ENCODE assay signal across 1 cellular context in the genomic region with DNA sequence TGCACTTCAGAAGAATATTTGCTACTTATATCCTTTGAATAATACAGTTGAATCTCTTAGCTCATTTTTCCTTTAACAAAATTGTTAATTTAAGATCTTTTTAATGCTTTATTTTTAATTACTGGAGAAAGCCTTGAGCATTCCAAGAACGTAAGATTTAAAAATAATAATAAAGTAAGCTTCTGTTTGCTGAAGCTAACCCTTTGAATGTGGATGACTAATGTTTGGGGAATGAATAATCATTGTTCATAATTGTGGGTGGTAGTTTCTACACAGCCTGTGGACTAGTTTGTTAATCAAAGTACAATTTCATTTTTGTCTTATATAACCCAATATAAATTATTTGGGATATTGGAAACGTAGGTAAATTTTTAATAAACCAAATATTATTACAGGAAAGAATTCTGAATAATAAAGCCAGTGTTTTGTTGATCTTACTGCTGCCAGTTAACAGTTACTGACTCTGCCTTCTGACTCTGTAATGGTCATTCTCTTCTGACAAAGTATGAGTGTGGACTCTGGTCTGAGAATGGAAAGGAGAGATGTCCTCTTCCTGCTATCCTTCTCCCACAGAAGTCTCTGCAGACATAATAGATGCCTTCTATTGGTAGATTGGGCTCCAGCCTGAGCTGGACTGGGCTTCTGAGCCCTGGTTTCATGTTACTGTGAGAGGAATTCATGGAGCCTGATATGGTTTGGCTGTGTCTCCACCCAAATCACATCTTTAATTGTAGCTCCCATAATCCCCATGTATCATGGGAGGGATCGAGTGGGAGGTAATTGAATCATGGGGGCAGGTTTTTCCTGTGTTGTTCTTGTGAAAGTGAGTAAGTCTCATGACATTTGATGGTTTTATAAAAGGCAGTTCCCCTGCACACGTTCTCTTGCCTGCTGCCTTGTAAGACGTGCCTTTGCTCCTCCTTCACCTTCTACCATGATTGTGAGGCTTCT.
TF ChIP-seq lines count a peak whose summit lies in the region.

No MANE protein-coding gene starts in this region.

TF ChIP-seq in HepG2, 621 proteins besides CTCF, POLR2A, EP300 and RAD21 (continued from another document):
- TF ChIP-seq, protein P1, sequence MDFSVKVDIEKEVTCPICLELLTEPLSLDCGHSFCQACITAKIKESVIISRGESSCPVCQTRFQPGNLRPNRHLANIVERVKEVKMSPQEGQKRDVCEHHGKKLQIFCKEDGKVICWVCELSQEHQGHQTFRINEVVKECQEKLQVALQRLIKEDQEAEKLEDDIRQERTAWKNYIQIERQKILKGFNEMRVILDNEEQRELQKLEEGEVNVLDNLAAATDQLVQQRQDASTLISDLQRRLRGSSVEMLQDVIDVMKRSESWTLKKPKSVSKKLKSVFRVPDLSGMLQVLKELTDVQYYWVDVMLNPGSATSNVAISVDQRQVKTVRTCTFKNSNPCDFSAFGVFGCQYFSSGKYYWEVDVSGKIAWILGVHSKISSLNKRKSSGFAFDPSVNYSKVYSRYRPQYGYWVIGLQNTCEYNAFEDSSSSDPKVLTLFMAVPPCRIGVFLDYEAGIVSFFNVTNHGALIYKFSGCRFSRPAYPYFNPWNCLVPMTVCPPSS (IDR thresholded peaks at IDR 0.05) = no peak
- TF ChIP-seq, protein P2, sequence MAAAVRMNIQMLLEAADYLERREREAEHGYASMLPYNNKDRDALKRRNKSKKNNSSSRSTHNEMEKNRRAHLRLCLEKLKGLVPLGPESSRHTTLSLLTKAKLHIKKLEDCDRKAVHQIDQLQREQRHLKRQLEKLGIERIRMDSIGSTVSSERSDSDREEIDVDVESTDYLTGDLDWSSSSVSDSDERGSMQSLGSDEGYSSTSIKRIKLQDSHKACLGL (CRISPR knock-in tag; IDR thresholded peaks at IDR 0.05) = no peak
- TF ChIP-seq ATF7 (IDR thresholded peaks at IDR 0.05) (no peak), ATF7 (CRISPR knock-in tag; IDR thresholded peaks at IDR 0.05) (no peak)
